26 cellular contexts compared by ENCODE assay signal in the genomic region with DNA sequence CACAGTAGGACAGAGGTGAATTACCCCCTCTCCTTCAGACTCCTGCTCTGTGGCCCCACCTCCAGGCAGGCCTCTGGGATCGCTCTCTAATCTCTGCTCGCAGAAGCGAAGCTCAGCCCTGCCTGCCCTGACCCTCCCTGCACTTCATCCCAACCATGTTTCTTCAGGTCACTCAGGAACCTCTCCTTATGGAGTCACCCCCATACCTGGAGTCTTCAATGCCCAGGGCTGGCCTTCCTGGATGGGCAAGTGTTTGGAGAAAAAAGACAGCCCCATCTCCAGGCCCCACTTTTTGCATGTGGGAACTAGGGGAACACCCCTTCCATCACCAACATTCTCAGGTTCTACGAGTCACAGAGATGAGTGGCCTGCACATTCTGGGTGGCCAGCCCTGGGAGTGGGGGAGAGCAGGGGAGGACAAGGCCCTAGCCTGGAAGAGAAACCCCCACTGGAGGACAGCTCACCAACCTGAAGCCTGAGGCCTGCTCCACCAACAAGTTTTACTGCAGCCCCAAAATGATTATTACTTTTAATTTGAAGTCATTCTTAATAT.
"Had no signal": no experiment of that assay in that cellular context is flagged by ENCODE, and none has a peak within 500 bp of the region (broad histone marks: within the 10 kb centered on the region; RNA-seq: fewer than 3 reads in every experiment).

No MANE protein-coding gene starts in this region.

- H3K27me3 ChIP-seq: adrenal gland, MG63, SJSA1 had no signal

- H3K36me3 ChIP-seq: adrenal gland, MG63, SJSA1 had no signal

- H3K4me3 ChIP-seq: adrenal gland, MG63, SJSA1 had no signal

- H3K4me1 ChIP-seq: adrenal gland, SJSA1 had no signal

- H3K9me3 ChIP-seq: adrenal gland, MG63, SJSA1, SK-N-SH had no signal

- DNase-seq: activated CD4-positive, alpha-beta T cell treated with anti-CD3 and anti-CD28 coated beads, Interleukin-2, amount 10 ng/mL, durations not matched to agents 24 days and 14 days; activated CD4-positive, alpha-beta T cell treated with anti-CD3 and anti-CD28 coated beads, Interleukin-2, amount 50 U/mL, for 4 hours; activated CD8-positive, alpha-beta memory T cell treated with anti-CD3 and anti-CD28 coated beads, Interleukin-2, amount 50 U/mL, for 4 hours; activated CD8-positive, alpha-beta T cell treated with anti-CD3 and anti-CD28 coated beads, Interleukin-2, amount 10 ng/mL, durations not matched to agents 7 days and 5 days; activated gamma-delta T cell treated with Interleukin-2 at 50 U/mL for 16 hours; activated naive CD4-positive, alpha-beta T cell treated with anti-CD3 and anti-CD28 coated beads for 36 hours; activated T-cell treated with anti-CD3 and anti-CD28 coated beads for 4 hours; activated T-cell treated with anti-CD3 and anti-CD28 coated beads, Interleukin-2, amount 50 U/mL, for 4 hours; central memory CD4-positive, alpha-beta T cell; Kasumi-1; KG1; MG63; NCI-H1048; NCI-H1105 treated with DMSO at 0.1 percent for 48 hours; NCI-H1436; NCI-H1694; NCI-H1930; NCI-H2081 treated with DMSO at 0.1 percent for 48 hours; NCI-H226; NCI-H446 treated with DMSO at 0.1 percent for 48 hours; NCI-H524; NCI-H69; SHP77 treated with DMSO at 0.1 percent for 48 hours; SK-N-SH had no signal

- ATAC-seq: activated CD8-positive, alpha-beta T cell treated with anti-CD3 and anti-CD28 coated beads, Interleukin-2, amount 10 ng/mL, durations not matched to agents 7 days and 5 days; activated T-cell treated with anti-CD3 and anti-CD28 coated beads, Interleukin-2, amount 50 U/mL, for 4 hours had no signal

- H3K27ac ChIP-seq: SJSA1 had no signal
